ENCODE assay signal across 22 cellular contexts in genomic region chr18:74644713-74645112, GRCh38.
"Had no signal": no experiment of that assay in that cellular context is flagged by ENCODE, and none has a peak within 500 bp of the region (broad histone marks: within the 10 kb centered on the region; RNA-seq: fewer than 3 reads in every experiment).

No MANE protein-coding gene starts in this region.

- H3K27ac ChIP-seq: ascending aorta, body of pancreas, Peyer's patch, RWPE1, SJCRH30, VCaP had no signal

- H3K27me3 Mint-ChIP-seq: activated CD8-positive, alpha-beta T cell treated with anti-CD3 and anti-CD28 coated beads for 36 hours had no signal

- H3K36me3 ChIP-seq: Peyer's patch, SJCRH30 had no signal

- H3K27ac Mint-ChIP-seq: activated CD8-positive, alpha-beta T cell treated with anti-CD3 and anti-CD28 coated beads for 36 hours; activated T-helper 1 cell treated with anti-CD3 and anti-CD28 coated beads, Interleukin-12 subunit alpha, Interleukin-12 subunit beta, Interleukin-2, Interleukin-4 antibody, amounts not matched to agents 30 ng/mL and 10 ng/mL and 1 ng/mL, durations not matched to agents 14 hours and 24 hours and 36 hours had no signal

- H3K9me3 Mint-ChIP-seq: activated CD8-positive, alpha-beta T cell treated with anti-CD3 and anti-CD28 coated beads for 36 hours; activated T-helper 1 cell treated with anti-CD3 and anti-CD28 coated beads, Interleukin-12 subunit alpha, Interleukin-12 subunit beta, Interleukin-2, Interleukin-4 antibody, amounts not matched to agents 30 ng/mL and 10 ng/mL and 1 ng/mL, durations not matched to agents 14 hours and 24 hours and 36 hours had no signal

- H3K4me3 ChIP-seq: ascending aorta, body of pancreas, Peyer's patch, SJCRH30 had no signal

- H3K4me3 Mint-ChIP-seq: activated T-helper 1 cell treated with anti-CD3 and anti-CD28 coated beads, Interleukin-12 subunit alpha, Interleukin-12 subunit beta, Interleukin-2, Interleukin-4 antibody, amounts not matched to agents 30 ng/mL and 10 ng/mL and 1 ng/mL, durations not matched to agents 14 hours and 24 hours and 36 hours had no signal

- H3K27me3 ChIP-seq: ascending aorta, body of pancreas, Peyer's patch, SJCRH30 had no signal

- ATAC-seq: activated CD8-positive, alpha-beta T cell treated with anti-CD3 and anti-CD28 coated beads for 36 hours; body of pancreas had no signal

- H3K4me1 ChIP-seq: ascending aorta, body of pancreas, Peyer's patch had no signal

- H3K9me3 ChIP-seq: ascending aorta, body of pancreas, Peyer's patch, SJCRH30 had no signal

- DNase-seq: activated CD4-positive, CD25-positive, alpha-beta regulatory T cell; activated CD8-positive, alpha-beta memory T cell treated with anti-CD3 and anti-CD28 coated beads, Interleukin-2, amount 50 U/mL, for 4 hours; activated CD8-positive, alpha-beta T cell treated with anti-CD3 and anti-CD28 coated beads for 36 hours; activated effector memory CD4-positive, alpha-beta T cell treated with Interleukin-2 at 50 U/mL for 16 hours; activated naive CD4-positive, alpha-beta T cell; amniotic stem cell; body of pancreas; NCI-H1048; NCI-H146; NCI-H187 treated with DMSO at 0.1 percent for 48 hours; NCI-H2081 treated with DMSO at 0.1 percent for 48 hours; NCI-H446; NCI-H524; Peyer's patch; Right ventricle myocardium superior; SJCRH30; T-helper 2 cell; T1000 had no signal
